In the genomic region with DNA sequence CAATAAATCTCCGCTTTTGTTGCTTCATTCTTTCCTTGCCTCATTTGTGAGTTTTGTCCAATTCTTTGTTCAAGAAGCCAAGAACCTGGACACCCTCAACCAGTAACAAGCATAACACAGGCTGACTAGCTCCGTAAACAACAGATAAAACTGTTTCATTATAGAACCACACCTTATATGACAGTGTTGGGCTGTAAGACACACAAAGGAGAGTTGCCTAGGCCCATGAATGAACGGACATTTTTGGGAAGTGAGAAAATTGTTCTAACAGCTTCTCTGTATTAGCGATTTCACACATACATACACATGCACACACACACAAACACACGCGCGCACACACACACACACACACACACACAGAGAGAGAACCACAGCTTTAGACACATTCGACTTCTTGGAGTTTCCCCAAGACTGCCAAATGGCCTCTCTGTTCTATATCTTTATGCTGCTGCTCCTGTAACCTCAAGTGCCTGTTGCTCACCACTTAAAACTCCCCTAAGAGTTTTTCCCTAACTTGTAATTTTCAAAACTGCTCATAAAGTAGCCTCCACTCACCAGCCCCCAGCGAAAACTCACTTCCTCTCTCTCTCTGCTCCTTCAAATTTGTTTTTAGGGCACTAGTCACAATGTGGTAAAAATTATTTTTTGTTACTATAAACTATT, we compare ENCODE assay signal across 8 cellular contexts. TPM values are rescaled to one million over a fixed set of nuclear protein-coding genes. Genes with fewer than 3 reads are reported as not detected.
A peak's percentile ranks its signal among the peaks of the same experiment; 100 is the strongest.
DNase-seq lines count a peak whose midpoint lies in the region; ATAC-seq and TF ChIP-seq lines count a peak whose summit lies in the region.

No MANE protein-coding gene starts in this region.

- DNase-seq in GM12864 (ENCODE audit: low read depth) (peak; percentile 67), GM20000 (ENCODE audit: low spot score) (peak; percentile 21), left colon (no peak), NCI-H510A (lab: John Stamatoyannopoulos, UW) (no peak), NCI-H1048 (lab: John Stamatoyannopoulos, UW) (no peak), omental fat pad (ENCODE audit: low spot score) (no peak)
- DNase-seq in stimulated activated CD4-positive, alpha-beta T cell treated with anti-CD3 and anti-CD28 coated beads, Interleukin-12 subunit alpha, Interleukin-12 subunit beta, amount 100 ng/mL, for 4 hours: no peak

- no peak overlapping the region; the same call in 1 of the 2 replicates for H3K4me3 ChIP-seq in GM12864 (ENCODE audit: low read depth, low read length)

- intact Hi-C loops in left colon (cut with DNase I, micrococcal nuclease): no loop called here

- no peak for TF ChIP-seq CTCF in GM12864 (IDR thresholded peaks at IDR 0.05; ENCODE audit: low read depth, low read length, missing control alignments)
- TF ChIP-seq CTCF in GM20000 (IDR thresholded peaks at IDR 0.05; ENCODE audit: extremely low read depth, missing control alignments): no peak
- TF ChIP-seq CTCF in omental fat pad (IDR thresholded peaks at IDR 0.05): no peak

- ATAC-seq in HG03432 (IDR thresholded peaks at IDR 0.05; ENCODE audit: unreplicated experiment) (peak; percentile 60), left colon (peak; percentile 57), omental fat pad (ENCODE audit: low FRiP score) (no peak)

RNA-seq across cellular contexts. Expression of gene CTSC, which starts 35.9 kb away (rescaled TPM):
- 100 to 1,000 TPM in 1 of 2 donors, 10 to 100 TPM in 1; 65.4 to 133 TPM for total RNA-seq in left colon
- total RNA-seq in omental fat pad: 100 to 1,000 TPM; 136 to 234 (median 166) TPM

Comparison
In these comparisons a context has a peak if more than half of its experiments do, and no peak if none do; other contexts are left out.
1. DNase-seq: peak in GM12864 (single experiment) and GM20000 (single experiment); none in left colon (0 of 2), NCI-H510A (single experiment), stimulated activated CD4-positive, alpha-beta T cell treated with anti-CD3 and anti-CD28 coated beads, Interleukin-12 subunit alpha, Interleukin-12 subunit beta, amount 100 ng/mL, for 4 hours (single experiment), NCI-H1048 (single experiment) and omental fat pad (single experiment).